Comparison of ENCODE assay signal across 9 cellular contexts in the genomic region with DNA sequence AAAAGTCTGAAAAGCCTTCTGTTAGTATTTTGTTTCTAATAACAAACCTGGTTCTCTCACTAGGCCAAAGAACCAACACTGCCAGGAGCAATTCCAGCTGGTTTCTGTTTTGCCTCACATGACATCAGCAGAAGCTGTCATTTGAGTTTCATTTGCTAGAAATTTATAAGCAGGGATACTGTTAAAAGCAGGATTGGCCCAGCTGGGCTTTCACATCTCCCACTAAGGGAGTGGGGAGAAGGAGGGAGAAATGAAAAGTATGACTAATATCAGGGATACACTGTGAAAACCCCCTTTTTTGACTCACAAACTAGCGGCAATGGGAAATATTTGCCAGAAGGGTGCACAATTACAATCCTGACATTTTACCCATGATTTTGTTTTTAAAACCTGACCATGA. TPM values are rescaled to one million over a fixed set of nuclear protein-coding genes. Genes with fewer than 3 reads are reported as not detected.
DNase-seq lines count a peak whose midpoint lies in the region; ATAC-seq and TF ChIP-seq lines count a peak whose summit lies in the region.
"Had no signal": no experiment of that assay in that cellular context is flagged by ENCODE, and none has a peak within 500 bp of the region (broad histone marks: within the 10 kb centered on the region; RNA-seq: fewer than 3 reads in every experiment).

No MANE protein-coding gene starts in this region.

- no peaks in the 10 kb centered on the region for H3K9me3 ChIP-seq in right atrium auricular region
- H3K9me3 ChIP-seq in smooth muscle cell (replicated peaks; ENCODE audit: low read depth): no peaks in the 10 kb centered on the region

- POLR2A ChIA-PET in WTC11 (lab: Charles Lee): no interaction called here

- WGBS in smooth muscle cell (ENCODE audit: low lambda C conversion rate): 58% methylated on average over 1 of the region's 1 CpG

- H3K27me3 ChIP-seq in right atrium auricular region (no peaks in the 10 kb centered on the region), smooth muscle cell (ENCODE audit: low read depth) (no peaks in the 10 kb centered on the region)

- no peak for TF ChIP-seq CTCF in HFF-Myc (IDR thresholded peaks at IDR 0.05; ENCODE audit: low read depth, low read length, missing control alignments)
- no peak for TF ChIP-seq CTCF in right atrium auricular region (IDR thresholded peaks at IDR 0.05)
- no peak for TF ChIP-seq CTCF in smooth muscle cell (IDR thresholded peaks at IDR 0.05; ENCODE audit: borderline replicate concordance, insufficient read depth, poor library complexity, severe bottlenecking)
- TF ChIP-seq CTCF in WTC11 (IDR thresholded peaks at IDR 0.05): no peak

- H3K36me3 ChIP-seq in right atrium auricular region: no peaks in the 10 kb centered on the region
- H3K36me3 ChIP-seq in smooth muscle cell (ENCODE audit: low read depth): no peaks in the 10 kb centered on the region

- no peak overlapping the region for H3K27ac Mint-ChIP-seq in WTC11

- H3K9me3 Mint-ChIP-seq in WTC11: peaks cover 11% of the 10 kb centered on the region

- CTCF ChIA-PET in WTC11 (lab: Charles Lee): interaction anchor here (1.4 to 2.3 kb wide), 2 partner anchors 19 to 99 kb away, joined by 3 to 12 read pairs; no protein-coding TSS in a partner anchor

- no peak for DNase-seq in HFF-Myc (ENCODE audit: extremely low read depth, low read depth)
- DNase-seq in astrocyte of the hippocampus (ENCODE audit: low read depth, low spot score): peak; percentile 74
- DNase-seq in right atrium auricular region (ENCODE audit: low spot score): no peak
- DNase-seq in smooth muscle cell (lab: John Stamatoyannopoulos, UW; ENCODE audit: unreplicated experiment): no peak
- no peak for DNase-seq in WTC11 (ENCODE audit: low spot score)
- DNase-seq in DMS153 (lab: John Stamatoyannopoulos, UW): no peak
- DNase-seq: activated CD4-positive, alpha-beta T cell treated with anti-CD3 and anti-CD28 coated beads for 4 hours had no signal

- ATAC-seq in WTC11: no peak
- ATAC-seq in HG03342 (IDR thresholded peaks at IDR 0.05; ENCODE audit: unreplicated experiment): no peak
- ATAC-seq in GM19467 (IDR thresholded peaks at IDR 0.05; ENCODE audit: unreplicated experiment): no peak

- H2AFZ ChIP-seq in smooth muscle cell (ENCODE audit: low read depth): no peak overlapping the region

- H3F3A ChIP-seq in smooth muscle cell (ENCODE audit: low read depth): peaks cover 14% of the 10 kb centered on the region

- H3K4me1 Mint-ChIP-seq in WTC11: peaks cover 55% of the 10 kb centered on the region

- H3K4me3 Mint-ChIP-seq in WTC11: no peak overlapping the region

- H3K27ac ChIP-seq in right atrium auricular region: peak overlapping the region; percentile 67 to 80
- H3K27ac ChIP-seq in smooth muscle cell (ENCODE audit: low read depth): peak overlapping the region; percentile 79

- H3K4me1 ChIP-seq in right atrium auricular region (no peaks in the 10 kb centered on the region), smooth muscle cell (ENCODE audit: low read depth) (peaks cover 48% of the 10 kb centered on the region)

- H4K20me1 ChIP-seq in smooth muscle cell (ENCODE audit: low read depth): no peaks in the 10 kb centered on the region

- no peaks in the 10 kb centered on the region for H3K36me3 Mint-ChIP-seq in WTC11

- H3K4me2 ChIP-seq in smooth muscle cell: peak overlapping the region; percentile 81

- peaks cover 49% of the 10 kb centered on the region for H3K79me2 ChIP-seq in smooth muscle cell (ENCODE audit: low read depth)

- H3K27me3 Mint-ChIP-seq in WTC11 (ENCODE audit: low read depth): no peaks in the 10 kb centered on the region

- H3K4me3 ChIP-seq in HFF-Myc (replicated peaks; ENCODE audit: low read depth, low read length): peak overlapping the region; percentile 26
- peak overlapping the region; percentile 29 to 50 for H3K4me3 ChIP-seq in right atrium auricular region
- peak overlapping the region; percentile 31 for H3K4me3 ChIP-seq in smooth muscle cell

- peak overlapping the region; percentile 53 for H3K9ac ChIP-seq in smooth muscle cell (ENCODE audit: low read depth)

TF ChIP-seq in WTC11, 78 proteins besides CTCF, POLR2A, EP300 and RAD21:
- TF ChIP-seq NR3C1 (CRISPR knock-in tag; conservative IDR thresholded peaks at IDR 0.05; ENCODE audit: low read depth): no peak
- TF ChIP-seq HMGA2 (CRISPR knock-in tag; IDR thresholded peaks at IDR 0.05): no peak
- no peak for TF ChIP-seq TP53 (CRISPR knock-in tag; IDR thresholded peaks at IDR 0.05)
- TF ChIP-seq, protein P1, sequence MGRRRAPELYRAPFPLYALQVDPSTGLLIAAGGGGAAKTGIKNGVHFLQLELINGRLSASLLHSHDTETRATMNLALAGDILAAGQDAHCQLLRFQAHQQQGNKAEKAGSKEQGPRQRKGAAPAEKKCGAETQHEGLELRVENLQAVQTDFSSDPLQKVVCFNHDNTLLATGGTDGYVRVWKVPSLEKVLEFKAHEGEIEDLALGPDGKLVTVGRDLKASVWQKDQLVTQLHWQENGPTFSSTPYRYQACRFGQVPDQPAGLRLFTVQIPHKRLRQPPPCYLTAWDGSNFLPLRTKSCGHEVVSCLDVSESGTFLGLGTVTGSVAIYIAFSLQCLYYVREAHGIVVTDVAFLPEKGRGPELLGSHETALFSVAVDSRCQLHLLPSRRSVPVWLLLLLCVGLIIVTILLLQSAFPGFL (CRISPR knock-in tag; IDR thresholded peaks at IDR 0.05; ENCODE audit: borderline replicate concordance): no peak
- TF ChIP-seq, protein P2, sequence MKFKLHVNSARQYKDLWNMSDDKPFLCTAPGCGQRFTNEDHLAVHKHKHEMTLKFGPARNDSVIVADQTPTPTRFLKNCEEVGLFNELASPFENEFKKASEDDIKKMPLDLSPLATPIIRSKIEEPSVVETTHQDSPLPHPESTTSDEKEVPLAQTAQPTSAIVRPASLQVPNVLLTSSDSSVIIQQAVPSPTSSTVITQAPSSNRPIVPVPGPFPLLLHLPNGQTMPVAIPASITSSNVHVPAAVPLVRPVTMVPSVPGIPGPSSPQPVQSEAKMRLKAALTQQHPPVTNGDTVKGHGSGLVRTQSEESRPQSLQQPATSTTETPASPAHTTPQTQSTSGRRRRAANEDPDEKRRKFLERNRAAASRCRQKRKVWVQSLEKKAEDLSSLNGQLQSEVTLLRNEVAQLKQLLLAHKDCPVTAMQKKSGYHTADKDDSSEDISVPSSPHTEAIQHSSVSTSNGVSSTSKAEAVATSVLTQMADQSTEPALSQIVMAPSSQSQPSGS (CRISPR knock-in tag; IDR thresholded peaks at IDR 0.05; ENCODE audit: borderline replicate concordance, low read depth): no peak

RNA-seq across cellular contexts. Expression of a gene that starts 5.3 kb away (rescaled TPM):
- total RNA-seq in right atrium auricular region (100 to 1,000 TPM in 1 of 2 donors, 10 to 100 TPM in 1; 94.4 to 206 TPM), smooth muscle cell (67.9 and 83.2 TPM in 2 replicates), WTC11 (2021) (5.0 to 10.9 TPM (median 5.2 TPM) in 3 replicates)
- polyA plus RNA-seq in smooth muscle cell: 147 and 159 TPM in 2 replicates
